12 cellular contexts compared by ENCODE assay signal in genomic region chr1:110292327-110292741, GRCh38. TPM values are rescaled to one million over a fixed set of nuclear protein-coding genes. Genes with fewer than 3 reads are reported as not detected.
DNase-seq lines count a peak whose midpoint lies in the region; ATAC-seq, FAIRE-seq and TF ChIP-seq lines count a peak whose summit lies in the region.
"Had no signal": no experiment of that assay in that cellular context is flagged by ENCODE, and none has a peak within 500 bp of the region (broad histone marks: within the 10 kb centered on the region; RNA-seq: fewer than 3 reads in every experiment).

No MANE protein-coding gene starts in this region.

- CTCF ChIA-PET in endothelial cell of umbilical vein (lab: Charles Lee), result interaction anchor here (1.2 to 3.5 kb wide), 6 partner anchors 16 to 204 kb away, joined by 3 to 22 read pairs (median 9); no protein-coding TSS in a partner anchor

- FAIRE-seq in endothelial cell of umbilical vein (lab: Jason Lieb, UNC), result no peak

- peaks cover 2% of the 10 kb centered on the region for H3K4me1 Mint-ChIP-seq in T-helper 17 cell
- H3K4me1 Mint-ChIP-seq: activated B cell treated with CpG ODN at 0.5 μM for 24 hours had no signal

- no peaks in the 10 kb centered on the region for H3K27me3 Mint-ChIP-seq in T-helper 17 cell
- H3K27me3 Mint-ChIP-seq: activated B cell treated with CpG ODN at 0.5 μM for 24 hours had no signal

- no peak overlapping the region for H3K4me3 Mint-ChIP-seq in T-helper 17 cell
- H3K4me3 Mint-ChIP-seq: activated B cell treated with CpG ODN at 0.5 μM for 24 hours, H9 had no signal

- H3K4me2 ChIP-seq in endothelial cell of umbilical vein (ENCODE audit: insufficient read depth, low read length), result no peak overlapping the region

- H3K27me3 ChIP-seq in endothelial cell of umbilical vein (ENCODE audit: control insufficient read depth in 2 of 2, insufficient read depth in 2 of 2, low read length in 2 of 2), result peaks cover 5 to 9% of the 10 kb centered on the region in 2 experiments
- H3K27me3 ChIP-seq: spleen had no signal

- no peak overlapping the region for H3K27ac ChIP-seq in endothelial cell of umbilical vein (ENCODE audit: insufficient read depth, low read depth, low read length)

- TF ChIP-seq CTCF in endothelial cell of umbilical vein (IDR thresholded peaks at IDR 0.05; ENCODE audit: extremely low read depth in 1 of 2, insufficient read depth in 1 of 2, low read depth in 1 of 2, low read length in 2 of 2) (no peak), GM10266 (IDR thresholded peaks at IDR 0.05; ENCODE audit: control insufficient read depth, insufficient read depth, low read depth, missing control alignments) (no peak)

- no peaks in the 10 kb centered on the region for H3K4me1 ChIP-seq in endothelial cell of umbilical vein (ENCODE audit: control insufficient read depth, extremely low read depth, insufficient read depth, low read length)

- no peak overlapping the region for H3K9ac ChIP-seq in endothelial cell of umbilical vein (replicated peaks; ENCODE audit: extremely low read depth, insufficient read depth, low read length)

- H3K4me3 ChIP-seq in endothelial cell of umbilical vein (replicated peaks in 1 of 3; ENCODE audit: insufficient read depth in 1 of 3, low read depth in 1 of 3, low read length in 3 of 3), result no peak overlapping the region
- H3K4me3 ChIP-seq: spleen had no signal

- H3K9me3 ChIP-seq in endothelial cell of umbilical vein (replicated peaks; ENCODE audit: control insufficient read depth, insufficient read depth, low read length), result no peaks in the 10 kb centered on the region
- H3K9me3 ChIP-seq in T-helper 17 cell (ENCODE audit: control insufficient read depth, low read length, poor library complexity, severe bottlenecking), result no peaks in the 10 kb centered on the region
- H3K9me3 ChIP-seq: spleen had no signal

- H2AFZ ChIP-seq in endothelial cell of umbilical vein (ENCODE audit: low read depth, low read length), result no peak overlapping the region

- H4K20me1 ChIP-seq in endothelial cell of umbilical vein (replicated peaks; ENCODE audit: control insufficient read depth, extremely low read depth, insufficient read depth, low read length), result no peaks in the 10 kb centered on the region

- no peak overlapping the region for H3K27ac Mint-ChIP-seq in T-helper 17 cell
- H3K27ac Mint-ChIP-seq: activated B cell treated with CpG ODN at 0.5 μM for 24 hours, H9 had no signal

- ATAC-seq in T-helper 17 cell, result no peak

- H3K36me3 Mint-ChIP-seq in T-helper 17 cell (ENCODE audit: low read depth), result peaks cover 4% of the 10 kb centered on the region

- DNase-seq in GM04504 (ENCODE audit: low read depth), result peak; percentile 63
- DNase-seq in NOMO-1 (lab: John Stamatoyannopoulos, UW; ENCODE audit: unreplicated experiment in 2 of 2), result peak; percentile 78 to 96
- DNase-seq in endothelial cell of umbilical vein (ENCODE audit: low read depth, low spot score), result peak; percentile 12
- DNase-seq in renal cortical epithelial cell (ENCODE audit: low read depth), result peak; percentile 79
- DNase-seq in NCI-H128 (lab: John Stamatoyannopoulos, UW; ENCODE audit: unreplicated experiment), result no peak
- no peak for DNase-seq in GM10266 (ENCODE audit: extremely low spot score)
- no peak for DNase-seq in T-helper 17 cell
- DNase-seq: activated B cell treated with CpG ODN at 0.5 μM for 24 hours; activated naive CD4-positive, alpha-beta T cell; GDM1; H9; spleen had no signal

- intact Hi-C loops in endothelial cell of umbilical vein (cut with micrococcal nuclease), result no loop called here

- BruUV-seq in endothelial cell of umbilical vein (replicated peaks; lab: Mats Ljungman, UMichigan), result no TSS peak

- H3K9me1 ChIP-seq in endothelial cell of umbilical vein (replicated peaks; ENCODE audit: control insufficient read depth, extremely low read depth, insufficient read depth, low read length), result no peaks in the 10 kb centered on the region

- no peak for TF ChIP-seq POLR2A in endothelial cell of umbilical vein (IDR thresholded peaks at IDR 0.05; ENCODE audit: low read depth, low read length)

- H3K79me2 ChIP-seq in endothelial cell of umbilical vein (ENCODE audit: control insufficient read depth, insufficient read depth, low read length), result no peaks in the 10 kb centered on the region

- POLR2A ChIA-PET in endothelial cell of umbilical vein (lab: Charles Lee), result no interaction called here

- dilution Hi-C loops in endothelial cell of umbilical vein (cut with MboI; ENCODE audit: extremely low pct_ligation_motif_present, low sequenced_read_pairs), result no loop called here

- H3K36me3 ChIP-seq in endothelial cell of umbilical vein (ENCODE audit: control insufficient read depth in 2 of 2, extremely low read depth in 1 of 2, insufficient read depth in 2 of 2, low read length in 2 of 2), result no peaks in the 10 kb centered on the region
- H3K36me3 ChIP-seq: spleen had no signal

TF ChIP-seq in endothelial cell of umbilical vein, 7 proteins besides CTCF, POLR2A, EP300 and RAD21:
- TF ChIP-seq, protein P1, sequence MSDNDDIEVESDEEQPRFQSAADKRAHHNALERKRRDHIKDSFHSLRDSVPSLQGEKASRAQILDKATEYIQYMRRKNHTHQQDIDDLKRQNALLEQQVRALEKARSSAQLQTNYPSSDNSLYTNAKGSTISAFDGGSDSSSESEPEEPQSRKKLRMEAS (IDR thresholded peaks at IDR 0.05; ENCODE audit: insufficient read depth, insufficient read length), result no peak
- TF ChIP-seq POLR2AphosphoS5 (IDR thresholded peaks at IDR 0.05; ENCODE audit: insufficient read depth, low read depth, low read length) (no peak), EZH2 (IDR thresholded peaks at IDR 0.05; ENCODE audit: borderline replicate concordance, low read depth, low read length, severe bottlenecking) (no peak), JUN (IDR thresholded peaks at IDR 0.05; ENCODE audit: borderline replicate concordance, insufficient read depth, insufficient read length, low read depth) (no peak), FOS (IDR thresholded peaks at IDR 0.05; ENCODE audit: borderline replicate concordance, insufficient read depth, low read length) (no peak), MYC (IDR thresholded peaks at IDR 0.05; ENCODE audit: low read depth, low read length) (no peak), GATA2 (IDR thresholded peaks at IDR 0.05; ENCODE audit: insufficient read depth, insufficient read length, low read depth, low read length) (no peak)

RNA-seq across cellular contexts. Expression of gene RBM15, which starts 46.8 kb away (rescaled TPM):
- total RNA-seq in endothelial cell of umbilical vein (26.9 and 29.5 TPM in 2 replicates), renal cortical epithelial cell (26.9 and 36.0 TPM in 2 replicates), T-helper 17 cell (10 to 100 TPM; 40.5 to 45.2 TPM)
- polyA plus RNA-seq in endothelial cell of umbilical vein, result 7.3 and 8.5 TPM in 2 replicates
- 7.7 and 7.8 TPM in 2 replicates for polyA plus RNA-seq in endothelial cell of umbilical vein (2011; cell fraction: cytosol; rRNA removed)
- 16.0 and 17.9 TPM in 2 replicates for polyA plus RNA-seq in endothelial cell of umbilical vein (2011; cell fraction: nucleus; rRNA removed)
- polyA plus RNA-seq in endothelial cell of umbilical vein (2012), result 3.9 and 5.5 TPM in 2 replicates
- 68.5 and 70.8 TPM in 2 replicates for polyA minus RNA-seq in endothelial cell of umbilical vein
- 44.8 TPM for polyA minus RNA-seq in endothelial cell of umbilical vein (2011; cell fraction: cytosol; rRNA and poly(A)+ RNA removed)
- 66.8 and 80.4 TPM in 2 replicates for polyA minus RNA-seq in endothelial cell of umbilical vein (2011; cell fraction: nucleus; rRNA and poly(A)+ RNA removed)

Comparison
In these comparisons a context has a peak if more than half of its experiments do, and no peak if none do; other contexts are left out.
1. DNase-seq: peak in GM04504 (single experiment), NOMO-1 (2 of 2), endothelial cell of umbilical vein (single experiment) and renal cortical epithelial cell (single experiment); none in NCI-H128 (single experiment), GM10266 (single experiment) and T-helper 17 cell (0 of 3).